Comparison of ENCODE assay signal across 8 cellular contexts in the genomic region with DNA sequence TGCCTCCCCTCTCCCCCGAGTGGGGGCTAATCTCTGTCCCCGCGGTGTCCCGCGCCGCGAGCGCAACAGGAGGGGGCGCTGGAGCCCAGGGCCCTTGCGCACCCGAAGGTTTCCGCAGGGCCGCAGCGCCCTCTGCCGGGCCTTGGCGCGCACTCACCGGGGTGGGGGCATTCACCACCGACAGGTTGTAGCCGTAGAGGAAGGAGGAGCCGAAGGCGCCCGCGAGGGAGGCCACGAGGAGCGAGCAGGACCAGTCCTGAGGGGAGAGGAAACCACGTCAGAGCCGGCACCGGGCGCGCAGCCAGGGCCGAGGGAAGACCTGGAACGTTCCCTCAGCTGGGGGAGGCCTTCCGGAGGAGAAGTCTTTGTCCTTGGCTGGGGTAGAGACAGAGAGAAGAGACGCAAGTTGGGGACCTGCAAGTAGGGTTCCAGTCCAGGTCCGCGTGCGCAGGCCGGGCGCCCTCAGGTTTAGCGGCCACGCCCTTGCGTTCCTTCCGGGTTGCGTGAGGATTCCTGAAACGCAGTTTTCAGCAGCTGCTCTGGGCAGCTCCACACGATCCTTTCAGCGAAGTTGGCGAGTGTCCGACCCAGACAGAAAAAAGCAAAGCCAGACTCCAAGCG. TPM values are rescaled to one million over a fixed set of nuclear protein-coding genes. Genes with fewer than 3 reads are reported as not detected.
A peak's percentile ranks its signal among the peaks of the same experiment; 100 is the strongest.
DNase-seq lines count a peak whose midpoint lies in the region; ATAC-seq and TF ChIP-seq lines count a peak whose summit lies in the region.

No MANE protein-coding gene starts in this region.

- no peaks in the 10 kb centered on the region for H3K27me3 Mint-ChIP-seq in natural killer cell treated with Interleukin-12 subunit alpha and Interleukin-12 subunit beta and Interleukin-15 and Interleukin-18, amount 100 ng/mL, for 72 hours

- H3K27me3 ChIP-seq in HUES64 (ENCODE audit: insufficient read depth, low read length) (peaks cover 12% of the 10 kb centered on the region), Peyer's patch (no peaks in the 10 kb centered on the region)

- H3K4me1 Mint-ChIP-seq in natural killer cell treated with Interleukin-12 subunit alpha and Interleukin-12 subunit beta and Interleukin-15 and Interleukin-18, amount 100 ng/mL, for 72 hours (ENCODE audit: low read depth in 2 of 2), result peaks cover 9% of the 10 kb centered on the region in 2 donors

- H3K4me1 ChIP-seq in HUES64 (ENCODE audit: insufficient read depth, low read length), result no peaks in the 10 kb centered on the region
- peaks cover 0 to 39% (median 2%) of the 10 kb centered on the region in 4 donors for H3K4me1 ChIP-seq in Peyer's patch

- H3K9ac ChIP-seq in HUES64 (ENCODE audit: low read depth, low read length), result peak overlapping the region; percentile 83

- H3K27ac Mint-ChIP-seq in natural killer cell treated with Interleukin-12 subunit alpha and Interleukin-12 subunit beta and Interleukin-15 and Interleukin-18, amount 100 ng/mL, for 72 hours, result peak overlapping the region; percentile 78 to 85

- H3K36me3 ChIP-seq in HUES64 (ENCODE audit: insufficient read depth, low read length) (no peaks in the 10 kb centered on the region), Peyer's patch (no peaks in the 10 kb centered on the region)

- peak; percentile 92 for ATAC-seq in GM21390 (IDR thresholded peaks at IDR 0.05; ENCODE audit: unreplicated experiment)
- ATAC-seq in natural killer cell treated with Interleukin-12 subunit alpha and Interleukin-12 subunit beta and Interleukin-15 and Interleukin-18, amount 100 ng/mL, for 72 hours, result peak; percentile 98 to 100

- TF ChIP-seq CTCF in Peyer's patch (IDR thresholded peaks at IDR 0.05), result peak; percentile 78 to 100 (median 99)
- peak; percentile 82 for TF ChIP-seq CTCF in fibroblast of the aortic adventitia (IDR thresholded peaks at IDR 0.05; ENCODE audit: insufficient read depth, low read length)

- H3K4me3 ChIP-seq in HUES64 (ENCODE audit: low read length), result peak overlapping the region; percentile 61
- peak overlapping the region; percentile 35 to 47 (median 42) for H3K4me3 ChIP-seq in Peyer's patch
- H3K4me3 ChIP-seq in fibroblast of the aortic adventitia (ENCODE audit: low read depth, low read length), result peak overlapping the region; percentile 56

- DNase-seq in DMS 273 (lab: John Stamatoyannopoulos, UW; ENCODE audit: unreplicated experiment) (peak; percentile 95), Peyer's patch (peak; percentile 87 to 98 (median 97)), fibroblast of the aortic adventitia (ENCODE audit: low read depth) (peak; percentile 95)
- peak; percentile 90 for DNase-seq in activated effector memory CD4-positive, alpha-beta T cell treated with Interleukin-2 at 50 U/mL for 16 hours
- DNase-seq in natural killer cell treated with Interleukin-12 subunit alpha and Interleukin-12 subunit beta and Interleukin-15 and Interleukin-18, amount 100 ng/mL, for 72 hours (ENCODE audit: low spot score), result peak; percentile 94
- peak; percentile 91 for DNase-seq in stimulated activated naive CD4-positive, alpha-beta T cell treated with Interleukin-2 at 50 U/mL for 16 hours (lab: John Stamatoyannopoulos, UW)

- no peaks in the 10 kb centered on the region for H3K36me3 Mint-ChIP-seq in natural killer cell treated with Interleukin-12 subunit alpha and Interleukin-12 subunit beta and Interleukin-15 and Interleukin-18, amount 100 ng/mL, for 72 hours

- no peaks in the 10 kb centered on the region for H3K9me3 Mint-ChIP-seq in natural killer cell treated with Interleukin-12 subunit alpha and Interleukin-12 subunit beta and Interleukin-15 and Interleukin-18, amount 100 ng/mL, for 72 hours

- WGBS in HUES64, result 22% methylated on average over 51 of the region's 51 CpGs

- no peaks in the 10 kb centered on the region for H3K9me3 ChIP-seq in HUES64 (ENCODE audit: insufficient read depth, low read depth, low read length)
- no peaks in the 10 kb centered on the region for H3K9me3 ChIP-seq in Peyer's patch

- H3K4me3 Mint-ChIP-seq in natural killer cell treated with Interleukin-12 subunit alpha and Interleukin-12 subunit beta and Interleukin-15 and Interleukin-18, amount 100 ng/mL, for 72 hours, result peak overlapping the region; percentile 89

- H3K27ac ChIP-seq in HUES64 (ENCODE audit: low read depth, low read length) (no peak overlapping the region), Peyer's patch (peak overlapping the region; percentile 74 to 92 (median 82))

- TF ChIP-seq POLR2A in Peyer's patch (IDR thresholded peaks at IDR 0.05), result peak; percentile 42 to 60

RNA-seq across cellular contexts. Expression of a gene that starts 2.4 kb away (rescaled TPM):
- polyA plus RNA-seq in HUES64 (2013, experiment 1 of 2), result not detected
- polyA plus RNA-seq in HUES64 (2013, experiment 2 of 2), result not detected
- total RNA-seq in Peyer's patch (10 to 100 TPM in 3 of 4 donors, 1 to 10 TPM in 1; 8.3 to 24.1 (median 22.0) TPM), fibroblast of the aortic adventitia (ENCODE audit: low replicate concordance) (0.74 and 0.90 TPM in 2 replicates)
- 1 to 10 TPM; 1.8 to 3.3 TPM for total RNA-seq in natural killer cell treated with Interleukin-12 subunit alpha and Interleukin-12 subunit beta and Interleukin-15 and Interleukin-18, amount 100 ng/mL, for 72 hours
